ENCODE assay signal across 12 cellular contexts in genomic region chr1:33306561-33307493, GRCh38. TPM values are rescaled to one million over a fixed set of nuclear protein-coding genes. Genes with fewer than 3 reads are reported as not detected.
A peak's percentile ranks its signal among the peaks of the same experiment; 100 is the strongest.
DNase-seq lines count a peak whose midpoint lies in the region; ATAC-seq, FAIRE-seq and TF ChIP-seq lines count a peak whose summit lies in the region.
"Had no signal": no experiment of that assay in that cellular context is flagged by ENCODE, and none has a peak within 500 bp of the region (broad histone marks: within the 10 kb centered on the region; RNA-seq: fewer than 3 reads in every experiment).

No MANE protein-coding gene starts in this region.

- intact Hi-C loops in dendritic cell treated with granulocyte-macrophage colony-stimulating factor and Interleukin-4, amounts not matched to agents 40 ng/mL and 50 ng/mL, for 4 days (cut with micrococcal nuclease) = no loop called here

- H3K9me1 ChIP-seq in keratinocyte (ENCODE audit: control insufficient read depth, extremely low read depth, insufficient read depth, low read length) = no peaks in the 10 kb centered on the region

- no peaks in the 10 kb centered on the region for H3K36me3 ChIP-seq in keratinocyte (ENCODE audit: control insufficient read depth in 2 of 2, extremely low read depth in 1 of 2, insufficient read depth in 2 of 2, low read length in 2 of 2)

- H3K79me2 ChIP-seq in keratinocyte (ENCODE audit: control insufficient read depth, insufficient read depth, low read length) = no peaks in the 10 kb centered on the region

- peaks cover 46% of the 10 kb centered on the region for H3K27me3 Mint-ChIP-seq in dendritic cell treated with granulocyte-macrophage colony-stimulating factor and Interleukin-4, amounts not matched to agents 40 ng/mL and 50 ng/mL, for 4 days

- H3K9ac ChIP-seq in keratinocyte (ENCODE audit: control insufficient read depth, extremely low read depth, insufficient read depth, low read length) = no peak overlapping the region

- H3K9me3 Mint-ChIP-seq in dendritic cell treated with granulocyte-macrophage colony-stimulating factor and Interleukin-4, amounts not matched to agents 40 ng/mL and 50 ng/mL, for 4 days = no peaks in the 10 kb centered on the region
- H3K9me3 Mint-ChIP-seq: memory B cell had no signal

- H3K27me3 ChIP-seq in keratinocyte (ENCODE audit: control insufficient read depth, extremely low read depth, insufficient read depth, low read length) = peaks cover 13% of the 10 kb centered on the region

- DNase-seq in GM03348 (ENCODE audit: low spot score) (peak; percentile 40), keratinocyte (ENCODE audit: low read depth, low spot score) (no peak), skeletal muscle cell (ENCODE audit: low read depth) (no peak), SHP77 (lab: John Stamatoyannopoulos, UW) (no peak)
- no peak for DNase-seq in activated naive CD4-positive, alpha-beta T cell treated with anti-CD3 and anti-CD28 coated beads, Interleukin-2, amount 50 U/mL, for 16 hours
- DNase-seq: DMS 273 treated with DMSO at 0.1 percent for 48 hours, NCI-H1105 treated with DMSO at 0.1 percent for 48 hours had no signal

- H3K4me1 ChIP-seq in keratinocyte (ENCODE audit: control insufficient read depth, extremely low read depth, insufficient read depth, low read length) = no peaks in the 10 kb centered on the region

- no peak for TF ChIP-seq CTCF in keratinocyte (optimal IDR thresholded peaks at IDR 0.05 in 1 of 3, IDR thresholded peaks at IDR 0.05 in 1 of 3, conservative IDR thresholded peaks at IDR 0.05 in 1 of 3; ENCODE audit: extremely low read depth in 1 of 3, insufficient read depth in 2 of 3, low read length in 3 of 3)

- H2AFZ ChIP-seq in keratinocyte (ENCODE audit: control insufficient read depth, low read length) = peak overlapping the region; percentile 73

- H3K27ac Mint-ChIP-seq in dendritic cell treated with granulocyte-macrophage colony-stimulating factor and Interleukin-4, amounts not matched to agents 40 ng/mL and 50 ng/mL, for 4 days = no peak overlapping the region
- H3K27ac Mint-ChIP-seq: memory B cell had no signal

- peaks cover 2% of the 10 kb centered on the region for H3K36me3 Mint-ChIP-seq in dendritic cell treated with granulocyte-macrophage colony-stimulating factor and Interleukin-4, amounts not matched to agents 40 ng/mL and 50 ng/mL, for 4 days (ENCODE audit: low read depth)

- peaks cover 29% of the 10 kb centered on the region for H3K4me1 Mint-ChIP-seq in dendritic cell treated with granulocyte-macrophage colony-stimulating factor and Interleukin-4, amounts not matched to agents 40 ng/mL and 50 ng/mL, for 4 days (ENCODE audit: low read depth)

- H4K20me1 ChIP-seq in keratinocyte (ENCODE audit: control insufficient read depth, extremely low read depth, insufficient read depth, low read length) = no peaks in the 10 kb centered on the region

- no peaks in the 10 kb centered on the region for H3K9me3 ChIP-seq in keratinocyte (ENCODE audit: control insufficient read depth, low read depth, low read length)

- ATAC-seq in HG02938 (IDR thresholded peaks at IDR 0.05; ENCODE audit: unreplicated experiment) (no peak), HG03097 (IDR thresholded peaks at IDR 0.05; ENCODE audit: low FRiP score, unreplicated experiment) (no peak)

- H3K4me3 Mint-ChIP-seq in dendritic cell treated with granulocyte-macrophage colony-stimulating factor and Interleukin-4, amounts not matched to agents 40 ng/mL and 50 ng/mL, for 4 days = peak overlapping the region; percentile 45
- H3K4me3 Mint-ChIP-seq: memory B cell had no signal

- dilution Hi-C loops in keratinocyte (cut with MboI; ENCODE audit: extremely low pct_ligation_motif_present, low sequenced_read_pairs) = no loop called here

- FAIRE-seq in keratinocyte (lab: Jason Lieb, UNC) = no peak
- FAIRE-seq: colon had no signal

- H3K4me3 ChIP-seq in keratinocyte (ENCODE audit: control insufficient read depth in 2 of 3, extremely low read depth in 1 of 3, insufficient read depth in 2 of 3, low read depth in 1 of 3, low read length in 3 of 3) (no peak overlapping the region), skeletal muscle cell (ENCODE audit: low read depth, low read length) (peak overlapping the region; percentile 13)

- peak overlapping the region; percentile 51 for H3K4me2 ChIP-seq in keratinocyte (ENCODE audit: control insufficient read depth, extremely low read depth, insufficient read depth, low read depth, low read length)

- H3K27ac ChIP-seq in keratinocyte (ENCODE audit: control insufficient read depth, insufficient read depth, low read length) = no peak overlapping the region

RNA-seq across cellular contexts. Expression of gene A3GALT2, which starts 14.1 kb away (rescaled TPM):
- not detected in 3 replicates for polyA plus RNA-seq in keratinocyte
- polyA plus RNA-seq in keratinocyte (2011; ENCODE audit: low read depth) = not detected
- not detected in 2 replicates for polyA plus RNA-seq in keratinocyte (2011; cell fraction: cytosol; rRNA removed)
- polyA plus RNA-seq in keratinocyte (2011; cell fraction: nucleus; rRNA removed) = not detected in 2 replicates
- polyA plus RNA-seq in keratinocyte (2012; ENCODE audit: low replicate concordance) = not detected in 2 replicates
- not detected in 3 replicates for polyA minus RNA-seq in keratinocyte
- not detected for polyA minus RNA-seq in keratinocyte (2011; cell fraction: cytosol; rRNA and poly(A)+ RNA removed)
- not detected in 2 replicates for polyA minus RNA-seq in keratinocyte (2011; cell fraction: nucleus; rRNA and poly(A)+ RNA removed)

RNA-seq across cellular contexts. Expression of gene ZNF362, which starts 50.5 kb away (rescaled TPM):
- 2.2 to 3.1 TPM (median 2.3 TPM) in 3 replicates for polyA plus RNA-seq in keratinocyte
- 1.2 TPM for polyA plus RNA-seq in keratinocyte (2011; ENCODE audit: low read depth)
- polyA plus RNA-seq in keratinocyte (2011; cell fraction: cytosol; rRNA removed) = 2.0 and 3.2 TPM in 2 replicates
- 2.6 and 4.4 TPM in 2 replicates for polyA plus RNA-seq in keratinocyte (2011; cell fraction: nucleus; rRNA removed)
- 2.8 and 6.0 TPM in 2 replicates for polyA plus RNA-seq in keratinocyte (2012; ENCODE audit: low replicate concordance)
- 5.6 to 10.1 TPM (median 9.1 TPM) in 3 replicates for polyA minus RNA-seq in keratinocyte
- 10.9 TPM for polyA minus RNA-seq in keratinocyte (2011; cell fraction: cytosol; rRNA and poly(A)+ RNA removed)
- polyA minus RNA-seq in keratinocyte (2011; cell fraction: nucleus; rRNA and poly(A)+ RNA removed) = 2.0 and 3.7 TPM in 2 replicates
